8 cellular contexts compared by ENCODE assay signal in the genomic region with DNA sequence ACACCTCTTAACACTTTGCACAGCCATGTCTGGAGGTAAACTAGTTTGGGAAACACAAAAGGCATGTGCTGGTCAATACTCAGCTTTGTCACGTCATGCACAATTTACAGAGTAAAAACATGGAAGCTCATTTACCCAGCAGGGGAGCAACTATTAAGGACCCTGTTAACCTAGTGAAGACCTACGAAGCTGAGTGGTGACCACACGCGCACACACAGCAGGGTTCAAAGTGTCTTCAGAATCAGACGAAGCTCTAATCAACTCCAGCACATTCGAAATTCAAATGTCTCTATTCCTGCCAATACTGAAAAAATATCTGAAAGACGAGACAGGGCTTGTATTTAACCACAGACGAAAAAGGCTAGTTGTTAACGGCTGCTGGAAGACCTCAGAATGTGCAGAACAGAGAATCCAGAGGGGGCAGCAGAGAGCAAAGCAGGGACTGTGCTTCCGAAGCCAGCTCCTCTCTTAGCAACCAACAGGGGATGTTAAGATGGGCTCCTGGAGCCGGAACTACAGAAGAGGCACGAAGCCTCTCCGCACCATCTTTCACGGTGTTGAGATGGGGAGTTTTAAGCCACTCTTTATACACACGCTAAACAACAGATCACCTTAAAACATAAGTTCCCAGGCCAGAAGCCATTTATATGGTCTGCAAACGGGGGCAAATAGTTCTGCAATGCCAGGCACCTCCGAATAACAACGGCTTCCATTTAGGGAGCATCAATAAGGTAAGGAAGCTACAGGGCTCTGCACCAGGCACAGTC. TPM values are rescaled to one million over a fixed set of nuclear protein-coding genes. Genes with fewer than 3 reads are reported as not detected.
DNase-seq lines count a peak whose midpoint lies in the region; ATAC-seq and TF ChIP-seq lines count a peak whose summit lies in the region.

No MANE protein-coding gene starts in this region.

- intact Hi-C loops in HCT116 (cut with micrococcal nuclease) = no loop called here
- intact Hi-C loops in head of caudate nucleus (cut with DNase I) = no loop called here
- intact Hi-C loops in ovary (cut with DNase I) = no loop called here

- 14 to 19% (median 14%) methylated on average over 18 of the region's 18 CpGs for WGBS in ovary, 3 donors

- TF ChIP-seq POLR2A in HCT116 (IDR thresholded peaks at IDR 0.05; ENCODE audit: borderline replicate concordance, extremely low read depth, insufficient read depth, insufficient read length) = no peak
- no peak for TF ChIP-seq POLR2A in NB4 (IDR thresholded peaks at IDR 0.05; ENCODE audit: extremely low read depth, insufficient read length)
- TF ChIP-seq POLR2A in ovary (IDR thresholded peaks at IDR 0.05) = no peak

- no peak overlapping the region for H2AFZ ChIP-seq in HCT116 (ENCODE audit: low read depth, low read length, poor library complexity, severe bottlenecking)

- H3K27me3 ChIP-seq in HCT116 (ENCODE audit: insufficient read depth, low read length) (no peaks in the 10 kb centered on the region), ovary (no peaks in the 10 kb centered on the region), thoracic aorta (replicated peaks; ENCODE audit: insufficient read depth) (no peaks in the 10 kb centered on the region)

- H3K36me3 Mint-ChIP-seq in activated naive CD4-positive, alpha-beta T cell treated with anti-CD3 and anti-CD28 coated beads, Interleukin-2, amount 50 U/mL, for 24 hours = no peaks in the 10 kb centered on the region

- H3K9me3 Mint-ChIP-seq in activated naive CD4-positive, alpha-beta T cell treated with anti-CD3 and anti-CD28 coated beads, Interleukin-2, amount 50 U/mL, for 24 hours = no peaks in the 10 kb centered on the region

- BruUV-seq in HCT116 (replicated peaks; lab: Mats Ljungman, UMichigan) = no TSS peak

- peaks cover 14% of the 10 kb centered on the region for H3K4me1 Mint-ChIP-seq in activated naive CD4-positive, alpha-beta T cell treated with anti-CD3 and anti-CD28 coated beads, Interleukin-2, amount 50 U/mL, for 24 hours

- POLR2A ChIA-PET in HCT116 (lab: Charles Lee) = no interaction called here

- H3K27ac Mint-ChIP-seq in activated naive CD4-positive, alpha-beta T cell treated with anti-CD3 and anti-CD28 coated beads, Interleukin-2, amount 50 U/mL, for 24 hours = peak overlapping the region; percentile 23

- H3K36me3 ChIP-seq in HCT116 (ENCODE audit: control insufficient read depth in 1 of 2, insufficient read depth in 2 of 2, low read length in 2 of 2) (no peaks in the 10 kb centered on the region), SK-N-MC (ENCODE audit: insufficient read depth, low read length) (no peaks in the 10 kb centered on the region), ovary (no peaks in the 10 kb centered on the region), thoracic aorta (no peaks in the 10 kb centered on the region)

- H3K4me2 ChIP-seq in HCT116 (ENCODE audit: low read length) = peak overlapping the region; percentile 36; the same call in 1 of the 2 replicates

- RAD21 ChIA-PET in HCT116 (lab: Charles Lee; ENCODE audit: low non-redundant PET in 1 of 2, low total read pairs in 2 of 2, uncharacterized antibody in 2 of 2, unreplicated experiment in 2 of 2) = no interaction called here

- no peaks in the 10 kb centered on the region for H3K9me2 ChIP-seq in HCT116 (ENCODE audit: insufficient read depth)

- no peak for TF ChIP-seq EP300 in ovary (IDR thresholded peaks at IDR 0.05)

- no peaks in the 10 kb centered on the region for H3K27me3 Mint-ChIP-seq in activated naive CD4-positive, alpha-beta T cell treated with anti-CD3 and anti-CD28 coated beads, Interleukin-2, amount 50 U/mL, for 24 hours

- ATAC-seq in HCT116 (peak; percentile 100), thoracic aorta (ENCODE audit: insufficient number of reproducible peaks, low FRiP score, low read depth) (peak; percentile 94)

- CTCF ChIA-PET in HCT116 (lab: Charles Lee) = interaction anchor here (0.9 to 2.2 kb wide), 22 partner anchors 8 to 222 kb away, joined by 3 to 40 read pairs (median 4); partner anchors contain the start of genes CMTM4 and NAE1

- peaks cover 36% of the 10 kb centered on the region for H3K79me2 ChIP-seq in HCT116 (ENCODE audit: insufficient read depth, low read length)

- H3K4me1 ChIP-seq in HCT116 (ENCODE audit: control insufficient read depth in 1 of 2, insufficient read depth in 2 of 2, low read length in 2 of 2) (peaks cover 0 to 8% of the 10 kb centered on the region in 2 experiments; a peak in 3 of 4 replicates), ovary (ENCODE audit: insufficient read depth) (peaks cover 2% of the 10 kb centered on the region), thoracic aorta (ENCODE audit: control insufficient read depth in 1 of 2, low read depth in 2 of 2) (peaks cover 3 to 10% of the 10 kb centered on the region in 2 donors)

- H3K9me3 ChIP-seq in HCT116 (ENCODE audit: control insufficient read depth in 1 of 2, insufficient read depth in 1 of 2, low read depth in 1 of 2, low read length in 2 of 2) = no peaks in the 10 kb centered on the region
- H3K9me3 ChIP-seq in SK-N-MC (ENCODE audit: low read depth, low read length) = no peaks in the 10 kb centered on the region
- no peaks in the 10 kb centered on the region for H3K9me3 ChIP-seq in ovary
- no peaks in the 10 kb centered on the region for H3K9me3 ChIP-seq in thoracic aorta

- H3K9ac ChIP-seq in HCT116 (ENCODE audit: low read length) = no peak overlapping the region
- no peak overlapping the region for H3K9ac ChIP-seq in SK-N-MC (ENCODE audit: insufficient read length)

- H3K4me3 ChIP-seq in HCT116 (replicated peaks in 1 of 2; ENCODE audit: low read depth in 1 of 2, low read length in 2 of 2) (no peak overlapping the region), NB4 (ENCODE audit: low read depth, low read length) (no peak overlapping the region), SK-N-MC (peak overlapping the region; percentile 61), ovary (no peak overlapping the region), thoracic aorta (peak overlapping the region; percentile 67)

- peak; percentile 65 to 94 (median 89); a peak in 5 of 6 replicates for TF ChIP-seq CTCF in HCT116 (IDR thresholded peaks at IDR 0.05 in 2 of 3, conservative IDR thresholded peaks at IDR 0.05 in 1 of 3; ENCODE audit: borderline replicate concordance in 1 of 3, insufficient read depth in 1 of 3, low read depth in 2 of 3, low read length in 2 of 3)
- peak; percentile 95 for TF ChIP-seq CTCF in NB4 (IDR thresholded peaks at IDR 0.05; ENCODE audit: low read depth, low read length)
- TF ChIP-seq CTCF in ovary (IDR thresholded peaks at IDR 0.05) = peak; percentile 81 to 93 (median 84)
- peak; percentile 92 for TF ChIP-seq CTCF in thoracic aorta (IDR thresholded peaks at IDR 0.05)

- peak; percentile 81 for DNase-seq in Daoy (ENCODE audit: low read depth)
- DNase-seq in HCT116 (ENCODE audit: low read depth, low spot score) = peak; percentile 60
- DNase-seq in NB4 (ENCODE audit: low read depth) = peak; percentile 87
- no peak for DNase-seq in SK-N-MC (ENCODE audit: low read depth, low spot score)
- DNase-seq in head of caudate nucleus = peak; percentile 62 to 96 (median 88)
- DNase-seq in ovary = peak; percentile 75 to 82 (median 79)
- peak; percentile 55 for DNase-seq in thoracic aorta (ENCODE audit: low spot score)

- TF ChIP-seq RAD21 in HCT116 (IDR thresholded peaks at IDR 0.05; ENCODE audit: low read depth) = peak; percentile 57

- H3K27ac ChIP-seq in HCT116 (ENCODE audit: low read depth, low read length) (no peak overlapping the region), SK-N-MC (no peak overlapping the region), ovary (no peak overlapping the region), thoracic aorta (no peak overlapping the region)

- H4K20me1 ChIP-seq in HCT116 (ENCODE audit: insufficient read depth) = no peaks in the 10 kb centered on the region

- H3K4me3 Mint-ChIP-seq in activated naive CD4-positive, alpha-beta T cell treated with anti-CD3 and anti-CD28 coated beads, Interleukin-2, amount 50 U/mL, for 24 hours = peak overlapping the region; percentile 74

TF ChIP-seq in HCT116, 20 proteins besides CTCF, POLR2A, EP300 and RAD21:
- TF ChIP-seq, protein P1, sequence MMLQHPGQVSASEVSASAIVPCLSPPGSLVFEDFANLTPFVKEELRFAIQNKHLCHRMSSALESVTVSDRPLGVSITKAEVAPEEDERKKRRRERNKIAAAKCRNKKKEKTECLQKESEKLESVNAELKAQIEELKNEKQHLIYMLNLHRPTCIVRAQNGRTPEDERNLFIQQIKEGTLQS (IDR thresholded peaks at IDR 0.05) = no peak
- TF ChIP-seq POLR2AphosphoS5 (IDR thresholded peaks at IDR 0.05; ENCODE audit: low read depth, low read length) (no peak), MAX (IDR thresholded peaks at IDR 0.05) (peak; percentile 32; the same call in 1 of the 2 replicates), EGR1 (IDR thresholded peaks at IDR 0.05; ENCODE audit: low read depth) (0 out of 2 replicates have a peak, but pooled peaks have one; percentile 15)

RNA-seq across cellular contexts. Expression of gene CMTM4, which starts 45.7 kb away (rescaled TPM):
- total RNA-seq in Daoy (2014; rRNA removed; shearing (Covaris generic)) = 14.7 and 18.9 TPM in 2 replicates
- total RNA-seq in HCT116 (2021; ENCODE audit: unreplicated experiment) (77.8 TPM), ovary (10 to 100 TPM; 12.2 to 47.1 (median 15.1) TPM), thoracic aorta (10 to 100 TPM; 12.0 to 25.7 TPM)
- polyA plus RNA-seq in HCT116 (2012) = 35.7 and 42.5 TPM in 2 replicates
- 1 to 10 TPM; 5.4 to 9.2 TPM for polyA plus RNA-seq in ovary

RNA-seq across cellular contexts. Expression of gene CMTM3, which starts 46.4 kb away (rescaled TPM):
- 6.6 and 7.3 TPM in 2 replicates for total RNA-seq in Daoy (2014; rRNA removed; shearing (Covaris generic))
- total RNA-seq in HCT116 (2021; ENCODE audit: unreplicated experiment) (12.8 TPM), ovary (10 to 100 TPM; 22.9 to 60.5 (median 43.2) TPM), thoracic aorta (10 to 100 TPM; 16.6 to 20.7 TPM)
- 9.8 and 11.8 TPM in 2 replicates for polyA plus RNA-seq in HCT116 (2012)
- 10 to 100 TPM; 36.7 to 43.5 TPM for polyA plus RNA-seq in ovary

Comparison
In these comparisons a context has a peak if more than half of its experiments do, and no peak if none do; other contexts are left out.
1. H3K4me3 ChIP-seq: peak in SK-N-MC (single experiment) and thoracic aorta (single experiment); none in HCT116 (0 of 2), NB4 (single experiment) and ovary (single experiment).
2. Peak in every context shown above with its lines, with median percentiles within 50 percentile points of each other: CTCF ChIP-seq.